In the genomic region with DNA sequence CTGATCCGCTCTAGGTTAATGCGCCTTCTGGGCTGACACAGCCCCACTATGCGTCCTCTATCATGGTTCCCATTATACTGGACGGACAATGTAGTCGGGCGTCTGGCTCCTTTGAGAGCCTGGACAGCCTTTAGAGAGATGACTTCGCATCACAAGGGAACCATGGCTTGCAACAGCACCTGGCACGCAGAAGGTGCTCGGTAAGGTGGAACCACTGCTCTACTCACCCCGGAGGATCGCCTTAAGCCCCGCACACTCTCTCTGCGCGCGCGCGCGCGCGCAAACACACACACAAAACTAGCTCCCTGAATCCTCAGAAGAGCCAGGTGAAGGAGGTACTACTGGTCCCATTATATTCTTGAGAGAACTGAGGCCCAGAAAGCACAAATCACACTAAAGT, we compare ENCODE assay signal across 8 cellular contexts. TPM values are rescaled to one million over a fixed set of nuclear protein-coding genes. Genes with fewer than 3 reads are reported as not detected.
DNase-seq lines count a peak whose midpoint lies in the region; ATAC-seq and TF ChIP-seq lines count a peak whose summit lies in the region.

No MANE protein-coding gene starts in this region.

- H3K4me3 ChIP-seq in AG04449 (ENCODE audit: low read depth, low read length), result peak overlapping the region; percentile 61
- peak overlapping the region; percentile 63 for H3K4me3 ChIP-seq in HUES64 (ENCODE audit: low read length)

- peaks cover 34% of the 10 kb centered on the region for H3K4me1 Mint-ChIP-seq in central memory CD8-positive, alpha-beta T cell
- peaks cover 21 to 27% (median 25%) of the 10 kb centered on the region in 3 donors for H3K4me1 Mint-ChIP-seq in naive B cell

- peak overlapping the region; percentile 93 for H3K27ac Mint-ChIP-seq in central memory CD8-positive, alpha-beta T cell (ENCODE audit: low read depth)
- H3K27ac Mint-ChIP-seq in naive B cell, result peak overlapping the region; percentile 85 to 97 (median 94)

- H3K4me3 Mint-ChIP-seq in central memory CD8-positive, alpha-beta T cell, result peak overlapping the region; percentile 82
- H3K4me3 Mint-ChIP-seq in naive B cell, result peak overlapping the region; percentile 86 to 97 (median 94)

- H3K9ac ChIP-seq in HUES64 (ENCODE audit: low read depth, low read length), result peak overlapping the region; percentile 76

- no peaks in the 10 kb centered on the region for H3K27me3 Mint-ChIP-seq in central memory CD8-positive, alpha-beta T cell
- no peaks in the 10 kb centered on the region for H3K27me3 Mint-ChIP-seq in naive B cell

- no peaks in the 10 kb centered on the region for H3K9me3 ChIP-seq in HUES64 (ENCODE audit: insufficient read depth, low read depth, low read length)

- no peaks in the 10 kb centered on the region for H3K27me3 ChIP-seq in HUES64 (ENCODE audit: insufficient read depth, low read length)

- H3K27ac ChIP-seq in HUES64 (ENCODE audit: low read depth, low read length), result peak overlapping the region; percentile 81

- peaks cover 23% of the 10 kb centered on the region for H3K4me1 ChIP-seq in HUES64 (ENCODE audit: insufficient read depth, low read length)

- DNase-seq in AG04449 (ENCODE audit: low read depth, low spot score) (no peak), naive B cell (peak; percentile 21), hypothalamus (lab: John Stamatoyannopoulos, UW) (no peak), iPS-NIHi7 (ENCODE audit: extremely low spot score) (no peak)
- DNase-seq in central memory CD8-positive, alpha-beta T cell (ENCODE audit: low spot score in 2 of 2), result no peak
- no peak for DNase-seq in effector CD8-positive, alpha-beta T cell (lab: John Stamatoyannopoulos, UW)

- H3K36me3 Mint-ChIP-seq in central memory CD8-positive, alpha-beta T cell (ENCODE audit: insufficient read depth), result peaks cover 13% of the 10 kb centered on the region
- no peaks in the 10 kb centered on the region for H3K36me3 Mint-ChIP-seq in naive B cell

- no peaks in the 10 kb centered on the region for H3K9me3 Mint-ChIP-seq in central memory CD8-positive, alpha-beta T cell
- no peaks in the 10 kb centered on the region for H3K9me3 Mint-ChIP-seq in naive B cell

- no peaks in the 10 kb centered on the region for H3K36me3 ChIP-seq in HUES64 (ENCODE audit: insufficient read depth, low read length)

- no peak for ATAC-seq in central memory CD8-positive, alpha-beta T cell (replicated peaks; ENCODE audit: extremely low read depth, poor library complexity, severe bottlenecking)
- ATAC-seq in naive B cell (ENCODE audit: low read depth in 2 of 2), result peak; percentile 12 to 19
- no peak for ATAC-seq in HG03025 (IDR thresholded peaks at IDR 0.05; ENCODE audit: low FRiP score, unreplicated experiment)

- CTCF ChIA-PET in AG04449 (lab: Yijun Ruan, JAX), result interaction anchor here (0.7 to 6.8 kb wide), 6 partner anchors 10 to 279 kb away, joined by 3 to 33 read pairs (median 5); a partner anchor contains a TSS

- no peak for TF ChIP-seq CTCF in AG04449 (IDR thresholded peaks at IDR 0.05; ENCODE audit: insufficient read depth, low read length, missing control alignments)

- WGBS in HUES64, result 62% methylated on average over 20 of the region's 20 CpGs

- POLR2A ChIA-PET in AG04449 (lab: Yijun Ruan, JAX), result interaction anchor here (0.5 to 2.2 kb wide), 4 partner anchors 9 to 44 kb away, joined by 3 to 17 read pairs (median 8); a partner anchor contains a TSS

RNA-seq across cellular contexts. Expression of a gene that starts 7.1 kb away (rescaled TPM):
- 13.1 TPM for polyA plus RNA-seq in HUES64 (2013, experiment 1 of 2)
- 11.2 TPM for polyA plus RNA-seq in HUES64 (2013, experiment 2 of 2)
- polyA plus RNA-seq in naive B cell (ENCODE audit: low read depth in 6 of 6), result 1 to 10 TPM in 4 of 6 donors, under 1 TPM in 1, not detected in 1; 1.00 to 1.8 (median 1.4) TPM

RNA-seq across cellular contexts. Expression of a gene that starts 8.9 kb away (rescaled TPM):
- 58.7 TPM for polyA plus RNA-seq in HUES64 (2013, experiment 1 of 2)
- polyA plus RNA-seq in HUES64 (2013, experiment 2 of 2), result 51.9 TPM
- polyA plus RNA-seq in naive B cell (ENCODE audit: low read depth in 6 of 6), result 10 to 100 TPM; 14.8 to 29.0 (median 18.5) TPM

RNA-seq across cellular contexts. Expression of a gene that starts 15.1 kb away (rescaled TPM):
- 0.45 TPM for polyA plus RNA-seq in HUES64 (2013, experiment 1 of 2)
- not detected for polyA plus RNA-seq in HUES64 (2013, experiment 2 of 2)
- polyA plus RNA-seq in naive B cell (ENCODE audit: low read depth in 6 of 6), result not detected

RNA-seq across cellular contexts. Expression of a gene that starts 40.3 kb away (rescaled TPM):
- polyA plus RNA-seq in HUES64 (2013, experiment 1 of 2), result 672 TPM
- 709 TPM for polyA plus RNA-seq in HUES64 (2013, experiment 2 of 2)
- polyA plus RNA-seq in naive B cell (ENCODE audit: low read depth in 6 of 6), result 100 to 1,000 TPM; 116 to 172 (median 146) TPM

RNA-seq across cellular contexts. Expression of a gene that starts 50.7 kb away (rescaled TPM):
- 106 TPM for polyA plus RNA-seq in HUES64 (2013, experiment 1 of 2)
- polyA plus RNA-seq in HUES64 (2013, experiment 2 of 2), result 122 TPM
- polyA plus RNA-seq in naive B cell (ENCODE audit: low read depth in 6 of 6), result 1,000 to 10,000 TPM in 1 of 6 donors, 100 to 1,000 TPM in 5; 660 to 1,169 (median 730) TPM

Comparison
In these comparisons a context has a peak if more than half of its experiments do, and no peak if none do; other contexts are left out.
1. ATAC-seq: peak in naive B cell (2 of 2); none in central memory CD8-positive, alpha-beta T cell (single experiment) and HG03025 (single experiment).